In genomic region chr19:3613765-3614661, GRCh38 we compare ENCODE assay signal across 18 cellular contexts. TPM values are rescaled to one million over a fixed set of nuclear protein-coding genes. Genes with fewer than 3 reads are reported as not detected.
"Had no signal": no experiment of that assay in that cellular context is flagged by ENCODE, and none has a peak within 500 bp of the region (broad histone marks: within the 10 kb centered on the region; RNA-seq: fewer than 3 reads in every experiment).

No MANE protein-coding gene starts in this region.

- ATAC-seq: activated naive CD8-positive, alpha-beta T cell treated with anti-CD3 and anti-CD28 coated beads, Interleukin-2, amount 50 U/mL, for 24 hours; effector memory CD8-positive, alpha-beta T cell; left lobe of liver had no signal

- DNase-seq: activated CD4-positive, alpha-beta T cell treated with anti-CD3 and anti-CD28 coated beads, Interleukin-2, amount 50 U/mL, for 48 hours; activated CD4-positive, CD25-positive, alpha-beta regulatory T cell treated with anti-CD3 and anti-CD28 coated beads, Interleukin-2, amount 50 U/mL, for 72 hours; activated naive CD4-positive, alpha-beta T cell treated with anti-CD3 and anti-CD28 coated beads for 36 hours; activated naive CD8-positive, alpha-beta T cell treated with anti-CD3 and anti-CD28 coated beads, Interleukin-2, amount 50 U/mL, for 24 hours; dermis blood vessel endothelial cell; effector memory CD8-positive, alpha-beta T cell; mammary epithelial cell; naive B cell; stimulated activated CD4-positive, alpha-beta T cell treated with anti-CD3 and anti-CD28 coated beads, Interleukin-4, amount 100 ng/mL, for 24 hours; stimulated activated naive CD4-positive, alpha-beta T cell; T-helper 1 cell; T1000; trophoblast cell had no signal

- H3K4me3 ChIP-seq: skin epidermis, suprapubic skin had no signal

- H3K27ac ChIP-seq: neutrophil, skin epidermis, suprapubic skin had no signal

- H3K9me3 ChIP-seq: neutrophil, suprapubic skin had no signal

- H3K27me3 ChIP-seq: suprapubic skin had no signal

RNA-seq across cellular contexts. Expression of gene TBXA2R, which starts 7.3 kb away (rescaled TPM):
- total RNA-seq: bronchial epithelial cell had no signal

RNA-seq across cellular contexts. Expression of gene GIPC3, which starts 28.7 kb away (rescaled TPM):
- total RNA-seq: bronchial epithelial cell, mammary epithelial cell had no signal
